ENCODE assay signal across 22 cellular contexts in genomic region chr12:30991466-30991865, GRCh38.
DNase-seq lines count a peak whose midpoint lies in the region; ATAC-seq, FAIRE-seq and TF ChIP-seq lines count a peak whose summit lies in the region.
"Had no signal": no experiment of that assay in that cellular context is flagged by ENCODE, and none has a peak within 500 bp of the region (broad histone marks: within the 10 kb centered on the region; RNA-seq: fewer than 3 reads in every experiment).

No MANE protein-coding gene starts in this region.

- no peaks in the 10 kb centered on the region for H3K27me3 ChIP-seq in bronchial epithelial cell (ENCODE audit: control insufficient read depth, insufficient read depth, low read length)
- no peaks in the 10 kb centered on the region for H3K27me3 ChIP-seq in osteoblast (ENCODE audit: insufficient read depth, low read length)
- H3K27me3 ChIP-seq in trophoblast cell (ENCODE audit: insufficient read depth, low read length): no peaks in the 10 kb centered on the region
- H3K27me3 ChIP-seq in mammary epithelial cell (ENCODE audit: insufficient read depth, low read length): no peaks in the 10 kb centered on the region
- H3K27me3 ChIP-seq: BE2C, BLaER1 had no signal

- H3K4me2 ChIP-seq in osteoblast (ENCODE audit: insufficient read depth, low read length) (no peak overlapping the region), trophoblast cell (ENCODE audit: low read length) (no peak overlapping the region), mammary epithelial cell (ENCODE audit: insufficient read depth, low read depth, low read length) (no peak overlapping the region)
- H3K4me2 ChIP-seq: BLaER1 had no signal

- H3K79me2 ChIP-seq in osteoblast (ENCODE audit: insufficient read depth, low read length) (no peaks in the 10 kb centered on the region), trophoblast cell (ENCODE audit: control insufficient read depth, insufficient read depth, low read length, poor library complexity) (no peaks in the 10 kb centered on the region), mammary epithelial cell (ENCODE audit: insufficient read depth, low read length) (no peaks in the 10 kb centered on the region)

- no peak overlapping the region for H2BK5ac ChIP-seq in trophoblast cell (ENCODE audit: low read depth, low read length, poor library complexity)

- H4K20me1 ChIP-seq in osteoblast (ENCODE audit: insufficient read depth, low read length) (no peaks in the 10 kb centered on the region), mammary epithelial cell (ENCODE audit: insufficient read depth, low read length) (no peaks in the 10 kb centered on the region)
- H4K20me1 ChIP-seq: BLaER1 had no signal

- no peak overlapping the region for H3K14ac ChIP-seq in trophoblast cell (ENCODE audit: low read length)

- peaks cover 4% of the 10 kb centered on the region for H3K4me1 ChIP-seq in osteoblast (ENCODE audit: insufficient read depth, low read length)
- H3K4me1 ChIP-seq in trophoblast cell (ENCODE audit: control insufficient read depth in 1 of 2, insufficient read depth in 2 of 2, low read length in 2 of 2): peaks cover 0 to 5% of the 10 kb centered on the region in 2 experiments
- H3K4me1 ChIP-seq in mammary epithelial cell (ENCODE audit: insufficient read depth, low read length): no peaks in the 10 kb centered on the region
- H3K4me1 ChIP-seq: BE2C had no signal

- no peak for TF ChIP-seq CTCF in bronchial epithelial cell (IDR thresholded peaks at IDR 0.05; ENCODE audit: insufficient read depth, low read length, severe bottlenecking)
- TF ChIP-seq CTCF in osteoblast (IDR thresholded peaks at IDR 0.05; ENCODE audit: extremely low read depth, low read depth, low read length): no peak
- TF ChIP-seq CTCF in mammary epithelial cell (conservative IDR thresholded peaks at IDR 0.05 in 1 of 2, IDR thresholded peaks at IDR 0.05 in 1 of 2; ENCODE audit: extremely low read depth in 1 of 2, insufficient read depth in 1 of 2, low read depth in 1 of 2, low read length in 2 of 2): no peak

- WGBS in trophoblast cell (ENCODE audit: extremely low coverage, insufficient coverage, insufficient read length): no CpG with 5 or more reads among the region's 4 CpGs
- WGBS in mammary epithelial cell (ENCODE audit: low coverage, missing lambda C conversion rate): 89% methylated on average over 4 of the region's 4 CpGs

- no peak for ATAC-seq in GM19324 (IDR thresholded peaks at IDR 0.05; ENCODE audit: low FRiP score, unreplicated experiment)

- no peak overlapping the region for H2BK12ac ChIP-seq in trophoblast cell (ENCODE audit: low read length)

- H3K4me3 ChIP-seq in bronchial epithelial cell (ENCODE audit: low read depth, low read length): no peak overlapping the region
- H3K4me3 ChIP-seq in osteoblast (ENCODE audit: insufficient read depth, low read length): no peak overlapping the region
- H3K4me3 ChIP-seq in trophoblast cell (ENCODE audit: low read depth, low read length): no peak overlapping the region
- no peak overlapping the region for H3K4me3 ChIP-seq in mammary epithelial cell (replicated peaks in 1 of 3; ENCODE audit: insufficient read depth in 1 of 3, low read depth in 2 of 3, low read length in 3 of 3)
- H3K4me3 ChIP-seq: BLaER1 had no signal

- CTCF ChIA-PET in mammary epithelial cell (lab: Charles Lee; ENCODE audit: low non-redundant PET): no interaction called here

- no peak overlapping the region for H4K12ac ChIP-seq in trophoblast cell (ENCODE audit: low read depth, low read length)

- H3K36me3 ChIP-seq in bronchial epithelial cell (ENCODE audit: control insufficient read depth, insufficient read depth, low read length) (no peaks in the 10 kb centered on the region), osteoblast (ENCODE audit: insufficient read depth, low read length) (no peaks in the 10 kb centered on the region), trophoblast cell (ENCODE audit: control insufficient read depth in 1 of 2, insufficient read depth in 2 of 2, low read length in 2 of 2) (no peaks in the 10 kb centered on the region), mammary epithelial cell (ENCODE audit: insufficient read depth, low read length) (no peaks in the 10 kb centered on the region)
- H3K36me3 ChIP-seq: BE2C, BLaER1 had no signal

- BruUV-seq in mammary epithelial cell (replicated peaks; lab: Mats Ljungman, UMichigan): no TSS peak

- no peak overlapping the region for H3K18ac ChIP-seq in trophoblast cell (ENCODE audit: low read length)

- H3K79me1 ChIP-seq in trophoblast cell (ENCODE audit: low read length): no peaks in the 10 kb centered on the region

- H2AFZ ChIP-seq in osteoblast (ENCODE audit: low read length): no peak overlapping the region
- H2AFZ ChIP-seq in trophoblast cell (ENCODE audit: insufficient read depth, low read length, poor library complexity): no peak overlapping the region
- no peak overlapping the region for H2AFZ ChIP-seq in mammary epithelial cell (ENCODE audit: low read depth, low read length)

- H3K23ac ChIP-seq in trophoblast cell (ENCODE audit: low read length): no peak overlapping the region

- intact Hi-C loops in mammary epithelial cell (cut with micrococcal nuclease): no loop called here

- no peak overlapping the region for H4K8ac ChIP-seq in trophoblast cell (ENCODE audit: low read depth, low read length)

- H3K4ac ChIP-seq in trophoblast cell (ENCODE audit: low read depth, low read length): no peak overlapping the region

- no peak for DNase-seq in bronchial epithelial cell (ENCODE audit: low read depth)
- DNase-seq in osteoblast (ENCODE audit: insufficient read length, low spot score, missing footprints): peak; percentile 38
- DNase-seq in trophoblast cell: peak; percentile 98 to 99
- no peak for DNase-seq in mammary epithelial cell
- no peak for DNase-seq in DMS114 treated with DMSO at 0.1 percent for 48 hours (lab: John Stamatoyannopoulos, UW; ENCODE audit: unreplicated experiment)
- DNase-seq: 8988T; ACHN; BE2C; C1 segment of cervical spinal cord; CD4-positive, alpha-beta memory T cell; CD4-positive, CD25-positive, alpha-beta regulatory T cell; CD8-positive, alpha-beta memory T cell; COR-L47; DMS 273 treated with DMSO at 0.1 percent for 48 hours; DMS79 treated with DMSO at 0.1 percent for 48 hours; GF-D8 had no signal

- dilution Hi-C loops in mammary epithelial cell (cut with HindIII; ENCODE audit: low sequenced_read_pairs): no loop called here

- no peak overlapping the region for H2BK120ac ChIP-seq in trophoblast cell (ENCODE audit: insufficient read depth, low read length, poor library complexity)

- H2AK5ac ChIP-seq in trophoblast cell (ENCODE audit: low read length): no peak overlapping the region

- H3K9ac ChIP-seq in trophoblast cell (ENCODE audit: low read length) (no peak overlapping the region), mammary epithelial cell (ENCODE audit: insufficient read depth, low read length) (no peak overlapping the region)
- H3K9ac ChIP-seq: BLaER1 had no signal

- FAIRE-seq in bronchial epithelial cell (lab: Jason Lieb, UNC): peak; percentile 40
- FAIRE-seq: A204.1, G401.6, GM12891, GM19239 had no signal

- H3K9me3 ChIP-seq in osteoblast (ENCODE audit: low read depth, low read length): no peaks in the 10 kb centered on the region
- H3K9me3 ChIP-seq in trophoblast cell (ENCODE audit: insufficient read depth, low read depth, low read length): peaks cover 5% of the 10 kb centered on the region
- no peaks in the 10 kb centered on the region for H3K9me3 ChIP-seq in mammary epithelial cell (replicated peaks; ENCODE audit: insufficient read depth, low read length)
- H3K9me3 ChIP-seq: BE2C, BLaER1 had no signal

- H3K27ac ChIP-seq in osteoblast (ENCODE audit: low read depth, low read length) (no peak overlapping the region), trophoblast cell (ENCODE audit: low read depth, low read length) (no peak overlapping the region), mammary epithelial cell (ENCODE audit: insufficient read depth, low read depth, low read length) (no peak overlapping the region)
- H3K27ac ChIP-seq: BLaER1 had no signal

- in situ Hi-C loops in mammary epithelial cell (cut with MboI; ENCODE audit: low sequenced_read_pairs in 2 of 2): no loop called here

- no peak overlapping the region for H4K91ac ChIP-seq in trophoblast cell (ENCODE audit: low read depth, low read length)

Comparison
In these comparisons a context has a peak if more than half of its experiments do, and no peak if none do; other contexts are left out.
1. DNase-seq: peak in osteoblast (single experiment) and trophoblast cell (2 of 2); none in bronchial epithelial cell (single experiment), mammary epithelial cell (single experiment) and DMS114 treated with DMSO at 0.1 percent for 48 hours (single experiment).